In the genomic region with DNA sequence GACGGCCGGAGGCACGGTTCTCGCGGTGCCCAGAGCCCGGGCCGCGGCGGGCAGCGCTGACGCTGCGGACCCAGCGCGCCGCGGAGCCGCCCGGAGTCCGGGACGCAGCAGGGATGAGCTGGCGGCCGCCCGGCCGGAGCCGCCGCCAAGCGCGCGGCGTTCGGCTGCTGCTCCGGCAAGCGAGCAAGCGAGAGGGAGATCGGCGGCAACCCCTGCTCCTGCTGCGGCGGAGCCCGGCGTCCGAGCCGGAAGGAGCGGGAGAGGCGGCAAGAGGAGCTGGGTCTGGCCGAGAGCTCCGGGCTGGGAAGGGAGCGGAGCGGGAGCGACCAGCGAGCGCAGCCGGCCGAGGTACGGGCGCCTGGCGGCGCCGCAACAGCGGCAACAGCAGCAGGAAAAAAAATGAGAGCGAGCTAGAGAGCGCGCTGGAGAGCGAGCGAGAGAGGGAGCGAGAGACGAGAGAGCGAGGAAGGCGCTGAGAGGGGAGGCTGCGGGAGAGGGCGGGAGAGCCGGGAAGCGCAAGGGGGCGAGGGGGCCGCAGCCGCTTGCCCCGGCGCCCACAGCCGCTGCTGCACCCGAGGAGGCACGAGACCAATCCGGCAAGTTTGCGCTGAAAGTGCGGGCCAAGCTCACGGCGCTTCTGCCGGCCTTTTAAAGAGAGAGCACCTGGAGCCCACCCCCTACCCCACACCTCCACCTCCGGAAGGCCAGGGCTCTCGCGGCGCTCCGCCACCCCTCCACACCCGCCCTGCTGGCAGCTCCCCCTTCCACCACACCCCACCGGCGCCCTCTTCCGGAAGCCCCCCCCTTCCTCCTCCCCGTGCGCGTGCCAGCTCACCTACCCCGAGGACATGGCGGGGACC, we compare ENCODE assay signal across 8 cellular contexts. TPM values are rescaled to one million over a fixed set of nuclear protein-coding genes. Genes with fewer than 3 reads are reported as not detected.
DNase-seq lines count a peak whose midpoint lies in the region; ATAC-seq, FAIRE-seq and TF ChIP-seq lines count a peak whose summit lies in the region.

No MANE protein-coding gene starts in this region.

- H3K36me3 Mint-ChIP-seq in activated CD8-positive, alpha-beta T cell treated with anti-CD3 and anti-CD28 coated beads for 36 hours (ENCODE audit: low read depth): no peaks in the 10 kb centered on the region
- H3K36me3 Mint-ChIP-seq in natural killer cell: no peaks in the 10 kb centered on the region

- H3K4me1 ChIP-seq in endothelial cell of umbilical vein (ENCODE audit: control insufficient read depth, extremely low read depth, insufficient read depth, low read length): no peaks in the 10 kb centered on the region

- intact Hi-C loops in activated CD8-positive, alpha-beta T cell treated with anti-CD3 and anti-CD28 coated beads for 36 hours (cut with micrococcal nuclease): no loop called here
- intact Hi-C loops in endothelial cell of umbilical vein (cut with micrococcal nuclease) (loop anchor here (5.0 kb wide), 1 partner anchor 108 kb away; no protein-coding TSS in a partner anchor), natural killer cell (cut with micrococcal nuclease) (no loop called here)

- no peaks in the 10 kb centered on the region for H3K9me3 Mint-ChIP-seq in activated CD8-positive, alpha-beta T cell treated with anti-CD3 and anti-CD28 coated beads for 36 hours
- no peaks in the 10 kb centered on the region for H3K9me3 Mint-ChIP-seq in natural killer cell

- POLR2A ChIA-PET in activated CD8-positive, alpha-beta T cell treated with anti-CD3 and anti-CD28 coated beads for 36 hours (lab: Charles Lee): interaction anchor here (0.6 to 1.0 kb wide), 3 partner anchors 11 to 102 kb away, joined by 3 to 5 read pairs (median 3); no protein-coding TSS in a partner anchor
- POLR2A ChIA-PET in endothelial cell of umbilical vein (lab: Charles Lee): no interaction called here

- no peaks in the 10 kb centered on the region for H3K9me1 ChIP-seq in endothelial cell of umbilical vein (replicated peaks; ENCODE audit: control insufficient read depth, extremely low read depth, insufficient read depth, low read length)

- dilution Hi-C loops in endothelial cell of umbilical vein (cut with MboI; ENCODE audit: extremely low pct_ligation_motif_present, low sequenced_read_pairs): no loop called here

- CTCF ChIA-PET in activated CD8-positive, alpha-beta T cell treated with anti-CD3 and anti-CD28 coated beads for 36 hours (lab: Charles Lee): interaction anchor here (0.6 to 4.1 kb wide), 8 partner anchors 10 to 434 kb away, joined by 3 to 19 read pairs (median 3); a partner anchor contains a TSS
- CTCF ChIA-PET in endothelial cell of umbilical vein (lab: Charles Lee): interaction anchor here (0.9 to 1.7 kb wide), 9 partner anchors 8 to 402 kb away, joined by 3 to 17 read pairs (median 3); no protein-coding TSS in a partner anchor

- TF ChIP-seq POLR2A in endothelial cell of umbilical vein (IDR thresholded peaks at IDR 0.05; ENCODE audit: low read depth, low read length): no peak

- no peak for TF ChIP-seq CTCF in HL-60 (IDR thresholded peaks at IDR 0.05; ENCODE audit: insufficient read depth, low read length)
- TF ChIP-seq CTCF in activated CD8-positive, alpha-beta T cell treated with anti-CD3 and anti-CD28 coated beads for 36 hours (IDR thresholded peaks at IDR 0.05): no peak
- no peak for TF ChIP-seq CTCF in endothelial cell of umbilical vein (IDR thresholded peaks at IDR 0.05; ENCODE audit: extremely low read depth in 1 of 2, insufficient read depth in 1 of 2, low read depth in 1 of 2, low read length in 2 of 2)
- no peak for TF ChIP-seq CTCF in natural killer cell (IDR thresholded peaks at IDR 0.05)

- BruUV-seq in endothelial cell of umbilical vein (replicated peaks; lab: Mats Ljungman, UMichigan): no TSS peak

- peak overlapping the region; percentile 58 for H2AFZ ChIP-seq in endothelial cell of umbilical vein (ENCODE audit: low read depth, low read length)

- H3K27ac Mint-ChIP-seq in activated CD8-positive, alpha-beta T cell treated with anti-CD3 and anti-CD28 coated beads for 36 hours: no peak overlapping the region
- H3K27ac Mint-ChIP-seq in natural killer cell: no peak overlapping the region

- no peaks in the 10 kb centered on the region for H3K9me3 ChIP-seq in endothelial cell of umbilical vein (replicated peaks; ENCODE audit: control insufficient read depth, insufficient read depth, low read length)

- peaks cover 59% of the 10 kb centered on the region for H3K27me3 Mint-ChIP-seq in activated CD8-positive, alpha-beta T cell treated with anti-CD3 and anti-CD28 coated beads for 36 hours
- peaks cover 44% of the 10 kb centered on the region in 2 donors for H3K27me3 Mint-ChIP-seq in natural killer cell (ENCODE audit: low read depth in 2 of 2)

- no peaks in the 10 kb centered on the region for H4K20me1 ChIP-seq in endothelial cell of umbilical vein (replicated peaks; ENCODE audit: control insufficient read depth, extremely low read depth, insufficient read depth, low read length)

- H3K27ac ChIP-seq in HL-60 (replicated peaks) (no peak overlapping the region), endothelial cell of umbilical vein (ENCODE audit: insufficient read depth, low read depth, low read length) (no peak overlapping the region)

- H3K4me3 ChIP-seq in HL-60 (replicated peaks; ENCODE audit: insufficient read depth, low read length): no peak overlapping the region
- H3K4me3 ChIP-seq in endothelial cell of umbilical vein (replicated peaks in 1 of 3; ENCODE audit: insufficient read depth in 1 of 3, low read depth in 1 of 3, low read length in 3 of 3): peak overlapping the region in 1 of 3 experiments; percentile 13

- DNase-seq in AG20443 (ENCODE audit: low spot score): peak; percentile 85
- peak; percentile 8 to 18 for DNase-seq in HL-60 (ENCODE audit: low read depth in 1 of 2, low spot score in 1 of 2)
- peak; percentile 25 for DNase-seq in activated CD8-positive, alpha-beta T cell treated with anti-CD3 and anti-CD28 coated beads for 36 hours
- DNase-seq in endothelial cell of umbilical vein (ENCODE audit: low read depth, low spot score): peak; percentile 25
- no peak for DNase-seq in natural killer cell
- no peak for DNase-seq in mucosa of gallbladder (ENCODE audit: low spot score)
- no peak for DNase-seq in NCI-H2107 (lab: John Stamatoyannopoulos, UW)

- H3K27me3 ChIP-seq in HL-60 (ENCODE audit: insufficient read depth, poor library complexity, severe bottlenecking) (peaks cover 49% of the 10 kb centered on the region), endothelial cell of umbilical vein (ENCODE audit: control insufficient read depth in 2 of 2, insufficient read depth in 2 of 2, low read length in 2 of 2) (peaks cover 62 to 63% of the 10 kb centered on the region in 2 experiments)

- H3K4me3 Mint-ChIP-seq in activated CD8-positive, alpha-beta T cell treated with anti-CD3 and anti-CD28 coated beads for 36 hours: peak overlapping the region; percentile 32
- peak overlapping the region; percentile 54 for H3K4me3 Mint-ChIP-seq in natural killer cell

- peak; percentile 55 for FAIRE-seq in endothelial cell of umbilical vein (lab: Jason Lieb, UNC)

- H3K36me3 ChIP-seq in endothelial cell of umbilical vein (ENCODE audit: control insufficient read depth in 2 of 2, extremely low read depth in 1 of 2, insufficient read depth in 2 of 2, low read length in 2 of 2): no peaks in the 10 kb centered on the region

- peak overlapping the region; percentile 64 for H3K4me2 ChIP-seq in endothelial cell of umbilical vein (ENCODE audit: insufficient read depth, low read length)

- H3K79me2 ChIP-seq in endothelial cell of umbilical vein (ENCODE audit: control insufficient read depth, insufficient read depth, low read length): no peaks in the 10 kb centered on the region

- no peak overlapping the region for H3K9ac ChIP-seq in endothelial cell of umbilical vein (replicated peaks; ENCODE audit: extremely low read depth, insufficient read depth, low read length)

- H3K4me1 Mint-ChIP-seq in activated CD8-positive, alpha-beta T cell treated with anti-CD3 and anti-CD28 coated beads for 36 hours (ENCODE audit: low read depth): peaks cover 11% of the 10 kb centered on the region
- peaks cover 0 to 13% of the 10 kb centered on the region in 2 donors for H3K4me1 Mint-ChIP-seq in natural killer cell

- ATAC-seq in activated CD8-positive, alpha-beta T cell treated with anti-CD3 and anti-CD28 coated beads for 36 hours: peak; percentile 34
- ATAC-seq in natural killer cell (peak in 1 of 3 donors; percentile 50), HG03135 (IDR thresholded peaks at IDR 0.05; ENCODE audit: unreplicated experiment) (no peak)

TF ChIP-seq in endothelial cell of umbilical vein, 7 proteins besides CTCF, POLR2A, EP300 and RAD21:
- no peak for TF ChIP-seq GATA2 (IDR thresholded peaks at IDR 0.05; ENCODE audit: insufficient read depth, insufficient read length, low read depth, low read length)
- TF ChIP-seq MYC (IDR thresholded peaks at IDR 0.05; ENCODE audit: low read depth, low read length): no peak
- peak; percentile 31 for TF ChIP-seq EZH2 (IDR thresholded peaks at IDR 0.05; ENCODE audit: borderline replicate concordance, low read depth, low read length, severe bottlenecking)
- TF ChIP-seq FOS (IDR thresholded peaks at IDR 0.05; ENCODE audit: borderline replicate concordance, insufficient read depth, low read length): no peak

RNA-seq across cellular contexts. Expression of a gene that starts 0.5 kb away (rescaled TPM):
- under 1 TPM; 0.11 to 0.14 TPM for total RNA-seq in activated CD8-positive, alpha-beta T cell treated with anti-CD3 and anti-CD28 coated beads for 36 hours
- total RNA-seq in endothelial cell of umbilical vein: not detected in 2 replicates
- 0.03 TPM in 1 of 2 replicates, not detected in the other for polyA plus RNA-seq in endothelial cell of umbilical vein
- polyA plus RNA-seq in endothelial cell of umbilical vein (2011; cell fraction: cytosol; rRNA removed): not detected in 2 replicates
- polyA plus RNA-seq in endothelial cell of umbilical vein (2011; cell fraction: nucleus; rRNA removed): 0.03 TPM in 1 of 2 replicates, not detected in the other
- not detected in 2 replicates for polyA plus RNA-seq in endothelial cell of umbilical vein (2012)
- not detected in 2 replicates for polyA minus RNA-seq in endothelial cell of umbilical vein
- not detected for polyA minus RNA-seq in endothelial cell of umbilical vein (2011; cell fraction: cytosol; rRNA and poly(A)+ RNA removed)
- not detected in 2 replicates for polyA minus RNA-seq in endothelial cell of umbilical vein (2011; cell fraction: nucleus; rRNA and poly(A)+ RNA removed)
- not detected for total RNA-seq in natural killer cell
- total RNA-seq in mucosa of gallbladder: not detected

Comparison
In these comparisons a context has a peak if more than half of its experiments do, and no peak if none do; other contexts are left out.
1. DNase-seq: peak in AG20443 (single experiment), HL-60 (2 of 2), activated CD8-positive, alpha-beta T cell treated with anti-CD3 and anti-CD28 coated beads for 36 hours (single experiment) and endothelial cell of umbilical vein (single experiment); none in natural killer cell (single experiment), mucosa of gallbladder (single experiment) and NCI-H2107 (single experiment).